ENCODE assay signal across 8 cellular contexts in the genomic region with DNA sequence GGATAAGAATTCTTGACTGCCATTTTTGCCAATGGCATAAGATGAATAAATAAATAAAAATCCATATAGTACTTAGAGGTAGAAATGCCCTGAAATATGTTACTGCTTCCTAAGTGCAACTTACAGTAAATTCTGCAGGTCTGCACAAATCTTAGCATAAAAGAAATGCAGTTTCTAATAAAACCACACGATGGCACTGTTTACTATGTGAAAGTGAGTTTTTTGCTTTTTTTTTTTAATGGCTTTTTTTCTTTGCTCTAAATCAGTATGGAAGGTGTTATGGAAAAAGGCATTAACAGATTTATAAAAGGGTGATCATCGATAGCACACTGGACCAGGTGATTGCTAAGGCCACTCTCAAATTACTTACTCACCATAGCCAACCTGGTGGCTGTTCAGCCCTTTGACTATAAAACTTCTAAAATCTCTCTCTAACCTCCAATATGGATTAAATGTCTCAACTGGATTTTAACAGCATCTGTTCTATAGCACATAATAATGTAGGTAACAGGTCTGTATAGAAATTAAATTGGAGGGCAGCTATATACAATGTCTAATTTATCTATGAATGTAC. TPM values are rescaled to one million over a fixed set of nuclear protein-coding genes. Genes with fewer than 3 reads are reported as not detected.
DNase-seq lines count a peak whose midpoint lies in the region; ATAC-seq, FAIRE-seq and TF ChIP-seq lines count a peak whose summit lies in the region.

No MANE protein-coding gene starts in this region.

- no peaks in the 10 kb centered on the region for H3K9me3 Mint-ChIP-seq in neural crest cell
- H3K9me3 Mint-ChIP-seq in activated naive CD4-positive, alpha-beta T cell treated with anti-CD3 and anti-CD28 coated beads for 36 hours = no peaks in the 10 kb centered on the region

- H3K9me3 ChIP-seq in OCI-LY3 (ENCODE audit: insufficient read depth, low read length) = no peaks in the 10 kb centered on the region

- H3K27ac ChIP-seq in OCI-LY3 (ENCODE audit: low read length) = no peak overlapping the region
- no peak overlapping the region for H3K27ac ChIP-seq in dorsolateral prefrontal cortex

- TF ChIP-seq CTCF in OCI-LY3 (IDR thresholded peaks at IDR 0.05; ENCODE audit: low read depth, low read length) (peak; percentile 68), dorsolateral prefrontal cortex (IDR thresholded peaks at IDR 0.05 in 54 of 56, conservative IDR thresholded peaks at IDR 0.05 in 2 of 56; ENCODE audit: low read depth in 1 of 56, partially characterized antibody in 56 of 56) (peak; percentile 52 to 89 (median 76)), neural crest cell (conservative IDR thresholded peaks at IDR 0.05) (peak; percentile 83)

- H3K4me3 ChIP-seq in OCI-LY3 (ENCODE audit: low read length) = no peak overlapping the region
- no peak overlapping the region for H3K4me3 ChIP-seq in dorsolateral prefrontal cortex

- H3K27me3 ChIP-seq in OCI-LY3 (ENCODE audit: low read depth, low read length) (no peaks in the 10 kb centered on the region), dorsolateral prefrontal cortex (no peaks in the 10 kb centered on the region)

- no peaks in the 10 kb centered on the region for H3K4me1 Mint-ChIP-seq in neural crest cell
- H3K4me1 Mint-ChIP-seq in activated naive CD4-positive, alpha-beta T cell treated with anti-CD3 and anti-CD28 coated beads for 36 hours (ENCODE audit: low read depth) = no peaks in the 10 kb centered on the region

- peaks cover 13% of the 10 kb centered on the region for H3K4me1 ChIP-seq in OCI-LY3 (ENCODE audit: low read length)

- no peak overlapping the region for H2AFZ ChIP-seq in OCI-LY3 (ENCODE audit: low read depth, low read length)

- DNase-seq in AML-193 (lab: John Stamatoyannopoulos, UW) = peak; percentile 66 to 76
- DNase-seq in H54 (ENCODE audit: insufficient read length, low spot score) = no peak
- DNase-seq in dorsolateral prefrontal cortex = no peak
- DNase-seq in neural crest cell (ENCODE audit: low read depth, low spot score) = no peak
- no peak for DNase-seq in middle frontal gyrus (ENCODE audit: extremely low spot score, low spot score)
- DNase-seq in activated naive CD4-positive, alpha-beta T cell treated with anti-CD3 and anti-CD28 coated beads for 36 hours = no peak

- intact Hi-C loops in dorsolateral prefrontal cortex (cut with DNase I) = loop anchor here in 1 of 2 donors (5.0 kb wide), 1 partner anchor 776 kb away; no protein-coding TSS in a partner anchor
- intact Hi-C loops in activated naive CD4-positive, alpha-beta T cell treated with anti-CD3 and anti-CD28 coated beads for 36 hours (cut with micrococcal nuclease) = loop anchor here (1.0 to 5.0 kb wide), 6 partner anchors 47 to 866 kb away; no protein-coding TSS in a partner anchor

- H3K4me3 Mint-ChIP-seq in neural crest cell = no peak overlapping the region
- no peak overlapping the region for H3K4me3 Mint-ChIP-seq in activated naive CD4-positive, alpha-beta T cell treated with anti-CD3 and anti-CD28 coated beads for 36 hours

- H3K4me2 ChIP-seq in OCI-LY3 (ENCODE audit: low read length) = no peak overlapping the region

- ATAC-seq in HG03439 (IDR thresholded peaks at IDR 0.05; ENCODE audit: unreplicated experiment) = no peak

- no peaks in the 10 kb centered on the region for H3K27me3 Mint-ChIP-seq in neural crest cell (ENCODE audit: low read depth)
- no peaks in the 10 kb centered on the region for H3K27me3 Mint-ChIP-seq in activated naive CD4-positive, alpha-beta T cell treated with anti-CD3 and anti-CD28 coated beads for 36 hours (ENCODE audit: low read depth)

- H3K36me3 Mint-ChIP-seq in neural crest cell (ENCODE audit: low read depth) = no peaks in the 10 kb centered on the region
- H3K36me3 Mint-ChIP-seq in activated naive CD4-positive, alpha-beta T cell treated with anti-CD3 and anti-CD28 coated beads for 36 hours (ENCODE audit: low read depth) = peaks cover 2% of the 10 kb centered on the region

- H3K36me3 ChIP-seq in OCI-LY3 (replicated peaks; ENCODE audit: low read depth, low read length) = peaks cover 9% of the 10 kb centered on the region

- H3K27ac Mint-ChIP-seq in neural crest cell (ENCODE audit: unreplicated experiment) = no peak overlapping the region
- no peak overlapping the region for H3K27ac Mint-ChIP-seq in activated naive CD4-positive, alpha-beta T cell treated with anti-CD3 and anti-CD28 coated beads for 36 hours

- peak; percentile 36 for FAIRE-seq in H54 (lab: Jason Lieb, UNC)

- TF ChIP-seq POLR2A in H54 (IDR thresholded peaks at IDR 0.05; ENCODE audit: low read depth, low read length) = no peak

- H3K9ac ChIP-seq in OCI-LY3 (ENCODE audit: low read length) = no peak overlapping the region

- CTCF ChIA-PET in activated naive CD4-positive, alpha-beta T cell treated with anti-CD3 and anti-CD28 coated beads for 36 hours (lab: Charles Lee) = interaction anchor here (0.5 to 2.0 kb wide), 8 partner anchors 9 to 775 kb away, joined by 3 to 9 read pairs (median 5); no protein-coding TSS in a partner anchor

- H4K20me1 ChIP-seq in OCI-LY3 (ENCODE audit: insufficient read depth, low read length) = no peaks in the 10 kb centered on the region

- H3K79me2 ChIP-seq in OCI-LY3 (ENCODE audit: low read length) = no peaks in the 10 kb centered on the region

RNA-seq across cellular contexts. Expression of a gene that starts 45.8 kb away (rescaled TPM):
- 100 to 1,000 TPM in 109 of 120 experiments, 10 to 100 TPM in 11; 83.5 to 252 (median 142) TPM for total RNA-seq in dorsolateral prefrontal cortex
- 26.1 and 27.6 TPM in 2 replicates for total RNA-seq in neural crest cell
- 10 to 100 TPM; 17.8 to 18.8 TPM for total RNA-seq in activated naive CD4-positive, alpha-beta T cell treated with anti-CD3 and anti-CD28 coated beads for 36 hours

Comparison
In these comparisons a context has a peak if more than half of its experiments do, and no peak if none do; other contexts are left out.
1. DNase-seq: peak in AML-193 (2 of 2); none in H54 (single experiment), dorsolateral prefrontal cortex (0 of 10), neural crest cell (single experiment), middle frontal gyrus (single experiment) and activated naive CD4-positive, alpha-beta T cell treated with anti-CD3 and anti-CD28 coated beads for 36 hours (single experiment).
2. Peak in every context shown above with its lines, with median percentiles within 50 percentile points of each other: CTCF ChIP-seq.